20 cellular contexts compared by ENCODE assay signal in genomic region chr1:109476825-109477224, GRCh38.
A peak's percentile ranks its signal among the peaks of the same experiment; 100 is the strongest.
DNase-seq lines count a peak whose midpoint lies in the region; ATAC-seq and TF ChIP-seq lines count a peak whose summit lies in the region.
"Had no signal": no experiment of that assay in that cellular context is flagged by ENCODE, and none has a peak within 500 bp of the region (broad histone marks: within the 10 kb centered on the region; RNA-seq: fewer than 3 reads in every experiment).

No MANE protein-coding gene starts in this region.

- no peak for ATAC-seq in HG03095 (IDR thresholded peaks at IDR 0.05; ENCODE audit: unreplicated experiment)

- TF ChIP-seq CTCF in fibroblast of mammary gland (conservative IDR thresholded peaks at IDR 0.05; ENCODE audit: control insufficient read depth, insufficient read depth, low read depth, low read length) = no peak

- H3K4me3 ChIP-seq in fibroblast of mammary gland (ENCODE audit: control insufficient read depth, low read depth, low read length) = no peak overlapping the region
- H3K4me3 ChIP-seq: GM23248, HAP-1, Peyer's patch, SJCRH30 had no signal

- DNase-seq in activated CD8-positive, alpha-beta memory T cell treated with anti-CD3 and anti-CD28 coated beads, Interleukin-2, amount 50 U/mL, for 48 hours = peak; percentile 25
- no peak for DNase-seq in activated CD8-positive, alpha-beta memory T cell treated with anti-CD3 and anti-CD28 coated beads for 24 hours
- peak; percentile 51 for DNase-seq in fibroblast of mammary gland (ENCODE audit: low read depth)
- DNase-seq in SIG-M5 treated with dmso at 0.1 percent for 504 hours (lab: John Stamatoyannopoulos, UW; ENCODE audit: unreplicated experiment) = no peak
- no peak for DNase-seq in AML-193 (lab: John Stamatoyannopoulos, UW)
- DNase-seq: Calu3; CD8-positive, alpha-beta memory T cell; DMS153; GM23248; KBM-7; MM.1S; NCI-H1048; NCI-H1417 treated with DMSO at 0.1 percent for 48 hours; NCI-H187; NCI-H446; NCI-H526; Peyer's patch; SJCRH30 had no signal

Comparison
In these comparisons a context has a peak if more than half of its experiments do, and no peak if none do; other contexts are left out.
1. DNase-seq: peak in activated CD8-positive, alpha-beta memory T cell treated with anti-CD3 and anti-CD28 coated beads, Interleukin-2, amount 50 U/mL, for 48 hours (single experiment) and fibroblast of mammary gland (single experiment); none in activated CD8-positive, alpha-beta memory T cell treated with anti-CD3 and anti-CD28 coated beads for 24 hours (single experiment), SIG-M5 treated with dmso at 0.1 percent for 504 hours (single experiment) and AML-193 (0 of 2).